18 cellular contexts compared by ENCODE assay signal in the genomic region with DNA sequence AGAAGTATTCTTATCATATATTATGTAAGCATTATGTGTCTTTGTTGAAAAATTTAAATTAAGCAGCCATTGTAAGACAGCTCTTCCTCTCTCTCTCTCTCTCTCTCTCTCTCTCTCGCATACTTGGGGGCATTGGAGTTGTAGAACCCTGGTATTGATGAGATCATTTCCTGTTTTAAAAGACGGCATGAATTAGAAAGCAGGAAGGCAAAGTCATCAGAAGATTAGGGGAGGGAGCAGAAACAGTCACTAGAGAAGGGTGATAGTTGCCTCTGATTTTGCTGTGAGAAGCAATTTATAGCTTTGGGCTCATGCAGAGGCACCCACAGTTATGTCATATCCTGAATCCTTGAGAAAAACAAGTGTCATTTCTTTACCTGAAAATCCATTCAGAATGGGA.
"Had no signal": no experiment of that assay in that cellular context is flagged by ENCODE, and none has a peak within 500 bp of the region (broad histone marks: within the 10 kb centered on the region; RNA-seq: fewer than 3 reads in every experiment).

No MANE protein-coding gene starts in this region.

- H3K4me3 ChIP-seq: breast epithelium, left lung, spleen, tibial artery, uterus had no signal

- DNase-seq: activated CD4-positive, alpha-beta memory T cell treated with anti-CD3 and anti-CD28 coated beads, Interleukin-2, amount 10 ng/mL, durations not matched to agents 7 days and 5 days; activated CD4-positive, alpha-beta T cell treated with anti-CD3 and anti-CD28 coated beads for 4 hours; activated naive CD4-positive, alpha-beta T cell treated with anti-CD3 and anti-CD28 coated beads, Interleukin-2, amount 10 ng/mL, durations not matched to agents 7 days and 5 days; activated T-cell treated with anti-CD3 and anti-CD28 coated beads, Interleukin-2, amount 50 U/mL, for 1 hour; aorta; effector CD4-positive, alpha-beta T cell; kidney; left lung; midbrain; retina; spleen; stimulated activated CD4-positive, alpha-beta T cell treated with anti-CD3 and anti-CD28 coated beads, Interleukin-4, amount 100 ng/mL, for 4 hours; stimulated activated naive B cell treated with anti-CD40 and anti-IgM and Interleukin-4, amounts not matched to agents 10 μg/mL and 1 μg/mL and 100 μg/mL, for 72 hours; substantia nigra; tibial artery; uterus had no signal

- H3K27me3 ChIP-seq: breast epithelium, left lung, spleen, tibial artery, uterus had no signal

- H3K36me3 ChIP-seq: breast epithelium, left lung, spleen, tibial artery, uterus had no signal

- ATAC-seq: left lung; stimulated activated naive B cell treated with anti-CD40 and anti-IgM and Interleukin-4, amounts not matched to agents 10 μg/mL and 1 μg/mL and 100 μg/mL, for 72 hours; WTC11 had no signal

- H3K4me1 ChIP-seq: breast epithelium, left lung, uterus had no signal

- H3K9me3 ChIP-seq: breast epithelium, left lung, spleen, tibial artery, uterus had no signal

- H3K27ac ChIP-seq: breast epithelium, left lung, spleen, tibial artery, uterus had no signal
